In the genomic region with DNA sequence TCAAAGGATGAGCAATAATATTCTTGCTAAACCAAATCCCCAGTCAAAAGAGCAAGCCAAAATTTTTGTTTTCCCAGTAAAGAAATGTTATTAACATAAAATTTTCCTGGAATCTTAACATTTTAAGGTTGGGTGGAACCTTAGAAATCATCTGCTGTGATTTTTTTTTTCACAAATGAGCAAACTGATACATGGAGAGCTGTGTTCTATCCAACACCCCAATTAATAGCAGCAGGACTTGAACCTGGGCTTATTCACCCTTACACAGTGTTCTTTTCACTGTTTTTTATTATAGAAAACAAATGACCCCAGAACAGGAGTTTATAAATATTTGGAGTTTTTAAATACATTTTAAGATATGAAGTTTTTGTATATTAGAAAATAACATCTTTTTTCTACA, we compare ENCODE assay signal across 8 cellular contexts.
"Had no signal": no experiment of that assay in that cellular context is flagged by ENCODE, and none has a peak within 500 bp of the region (broad histone marks: within the 10 kb centered on the region; RNA-seq: fewer than 3 reads in every experiment).

No MANE protein-coding gene starts in this region.

- H3K9me3 ChIP-seq: HAP-1 had no signal

- H3K36me3 ChIP-seq: HAP-1 had no signal

- H3K4me1 ChIP-seq: HAP-1 had no signal

- H2AFZ ChIP-seq: GM23338 had no signal

- DNase-seq: GOT3, H7, H9, HCEC 1CT, HFFc6 had no signal

- H3K4me3 ChIP-seq: GM23338, HAP-1 had no signal

- H3K4me2 ChIP-seq: GM23338 had no signal

- ATAC-seq: GM23338, HCT116 had no signal
